ENCODE assay signal across 35 cellular contexts in genomic region chr6:111612379-111612778, GRCh38.
"Had no signal": no experiment of that assay in that cellular context is flagged by ENCODE, and none has a peak within 500 bp of the region (broad histone marks: within the 10 kb centered on the region; RNA-seq: fewer than 3 reads in every experiment).

No MANE protein-coding gene starts in this region.

- DNase-seq: Kasumi-1, KG1, MG63, MM.1S, MV-4-11, NCI-H1048, NCI-H1092, NCI-H1092 treated with DMSO at 0.1 percent for 48 hours, NCI-H1105, NCI-H1105 treated with DMSO at 0.1 percent for 48 hours, NCI-H1417, NCI-H1417 treated with DMSO at 0.1 percent for 48 hours, NCI-H1436, NCI-H1436 treated with DMSO at 0.1 percent for 48 hours, NCI-H146, NCI-H1694, NCI-H1694 treated with DMSO at 0.1 percent for 48 hours, NCI-H187, NCI-H187 treated with DMSO at 0.1 percent for 48 hours, NCI-H1930, NCI-H2029, NCI-H2029 treated with DMSO at 0.1 percent for 48 hours, NCI-H2081, NCI-H2081 treated with DMSO at 0.1 percent for 48 hours, NCI-H2107, NCI-H2171, NCI-H2171 treated with DMSO at 0.1 percent for 48 hours, NCI-H2227 treated with DMSO at 0.1 percent for 48 hours, NCI-H226, NCI-H345, NCI-H446, NCI-H446 treated with DMSO at 0.1 percent for 48 hours, NCI-H510A, NCI-H510A treated with DMSO at 0.1 percent for 48 hours had no signal

- H3K27ac ChIP-seq: KMS-11 had no signal

- H3K36me3 ChIP-seq: MG63 had no signal

- H3K27me3 ChIP-seq: MG63 had no signal

- H3K4me3 ChIP-seq: MG63 had no signal

- H3K9ac ChIP-seq: KMS-11 had no signal

- H3K4me2 ChIP-seq: KMS-11 had no signal
